ENCODE assay signal across 1 cellular context in genomic region chr4:1647432-1647831, GRCh38.
TF ChIP-seq lines count a peak whose summit lies in the region.

No MANE protein-coding gene starts in this region.

TF ChIP-seq in GM23338, 12 proteins besides CTCF, POLR2A, EP300 and RAD21 (continued from another document):
- TF ChIP-seq REST (IDR thresholded peaks at IDR 0.05; ENCODE audit: unreplicated experiment) (no peak), EZH2 (IDR thresholded peaks at IDR 0.05; ENCODE audit: low read depth, unreplicated experiment) (no peak), JUNB (IDR thresholded peaks at IDR 0.05; ENCODE audit: unreplicated experiment) (no peak), ZNF114 (CRISPR knock-in tag; IDR thresholded peaks at IDR 0.05) (no peak)
